In genomic region chr16:89093602-89094251, GRCh38 we compare ENCODE assay signal across 8 cellular contexts. TPM values are rescaled to one million over a fixed set of nuclear protein-coding genes. Genes with fewer than 3 reads are reported as not detected.
DNase-seq lines count a peak whose midpoint lies in the region; ATAC-seq and TF ChIP-seq lines count a peak whose summit lies in the region.

TSS of gene ACSF3 (plus strand) at chr16:89093852. CDS start at chr16:89100682, 6,830 bp downstream.

- peaks cover 45% of the 10 kb centered on the region for H3K4me1 Mint-ChIP-seq in activated naive CD4-positive, alpha-beta T cell treated with anti-CD3 and anti-CD28 coated beads, Interleukin-2, amount 10 ng/mL, durations not matched to agents 7 days and 5 days

- peaks cover 7% of the 10 kb centered on the region for H3K36me3 Mint-ChIP-seq in activated naive CD4-positive, alpha-beta T cell treated with anti-CD3 and anti-CD28 coated beads, Interleukin-2, amount 10 ng/mL, durations not matched to agents 7 days and 5 days

- DNase-seq in GM10266 (ENCODE audit: extremely low spot score) (peak; percentile 94), SK-MEL-5 (ENCODE audit: low read depth, low spot score) (peak; percentile 39), globus pallidus (ENCODE audit: low spot score) (peak; percentile 27), omental fat pad (ENCODE audit: low spot score) (no peak), DMS153 (lab: John Stamatoyannopoulos, UW) (no peak)
- peak; percentile 74 for DNase-seq in activated naive CD4-positive, alpha-beta T cell treated with anti-CD3 and anti-CD28 coated beads, Interleukin-2, amount 10 ng/mL, durations not matched to agents 7 days and 5 days

- peak within 1 kb of the TSS; percentile 92 for H3K4me3 Mint-ChIP-seq in activated naive CD4-positive, alpha-beta T cell treated with anti-CD3 and anti-CD28 coated beads, Interleukin-2, amount 10 ng/mL, durations not matched to agents 7 days and 5 days

- H3K27me3 Mint-ChIP-seq in activated naive CD4-positive, alpha-beta T cell treated with anti-CD3 and anti-CD28 coated beads, Interleukin-2, amount 10 ng/mL, durations not matched to agents 7 days and 5 days: peaks cover 38% of the 10 kb centered on the region

- H3K27ac ChIP-seq in temporal lobe (ENCODE audit: low read depth, low read length): no peak within 1 kb of the TSS

- peak within 1 kb of the TSS; percentile 95 for H3K27ac Mint-ChIP-seq in activated naive CD4-positive, alpha-beta T cell treated with anti-CD3 and anti-CD28 coated beads, Interleukin-2, amount 10 ng/mL, durations not matched to agents 7 days and 5 days

- no peaks in the 10 kb centered on the region for H3K9me3 Mint-ChIP-seq in activated naive CD4-positive, alpha-beta T cell treated with anti-CD3 and anti-CD28 coated beads, Interleukin-2, amount 10 ng/mL, durations not matched to agents 7 days and 5 days

- no peak for TF ChIP-seq CTCF in GM10266 (IDR thresholded peaks at IDR 0.05; ENCODE audit: control insufficient read depth, insufficient read depth, low read depth, missing control alignments)
- no peak for TF ChIP-seq CTCF in omental fat pad (IDR thresholded peaks at IDR 0.05)

- ATAC-seq in HG02884 (IDR thresholded peaks at IDR 0.05; ENCODE audit: unreplicated experiment): peak; percentile 38
- ATAC-seq in omental fat pad (ENCODE audit: low FRiP score): peak; percentile 88

- CTCF ChIA-PET in activated naive CD4-positive, alpha-beta T cell treated with anti-CD3 and anti-CD28 coated beads, Interleukin-2, amount 10 ng/mL, durations not matched to agents 7 days and 5 days (lab: Charles Lee): interaction anchor here (1.3 kb wide), 1 partner anchor 147 kb away, joined by 4 read pairs; no protein-coding TSS in a partner anchor

- in situ Hi-C loops in SK-MEL-5 (cut with HindIII; ENCODE audit: low pct_unique_long_range_greater_than_20kb, low sequenced_read_pairs): no loop called here

RNA-seq across cellular contexts. Expression of gene ACSF3, which starts in this region (rescaled TPM):
- 20.6 and 24.8 TPM in 2 replicates for total RNA-seq in SK-MEL-5 (2014; rRNA removed; shearing (Covaris generic))
- polyA plus RNA-seq in SK-MEL-5 (2015; cell fraction: cytosol; rRNA removed): 34.4 and 44.6 TPM in 2 replicates
- polyA plus RNA-seq in SK-MEL-5 (2015; cell fraction: nucleus; rRNA removed): 35.2 and 40.8 TPM in 2 replicates
- 10 to 100 TPM; 17.6 to 27.6 (median 21.6) TPM for total RNA-seq in omental fat pad
- total RNA-seq in temporal lobe: 12.0 TPM

Comparison
In these comparisons a context has a peak if more than half of its experiments do, and no peak if none do; other contexts are left out.
1. DNase-seq: peak in GM10266 (single experiment), SK-MEL-5 (single experiment), activated naive CD4-positive, alpha-beta T cell treated with anti-CD3 and anti-CD28 coated beads, Interleukin-2, amount 10 ng/mL, durations not matched to agents 7 days and 5 days (single experiment) and globus pallidus (single experiment); none in omental fat pad (single experiment) and DMS153 (single experiment).